Comparison of ENCODE assay signal across 21 cellular contexts in the genomic region with DNA sequence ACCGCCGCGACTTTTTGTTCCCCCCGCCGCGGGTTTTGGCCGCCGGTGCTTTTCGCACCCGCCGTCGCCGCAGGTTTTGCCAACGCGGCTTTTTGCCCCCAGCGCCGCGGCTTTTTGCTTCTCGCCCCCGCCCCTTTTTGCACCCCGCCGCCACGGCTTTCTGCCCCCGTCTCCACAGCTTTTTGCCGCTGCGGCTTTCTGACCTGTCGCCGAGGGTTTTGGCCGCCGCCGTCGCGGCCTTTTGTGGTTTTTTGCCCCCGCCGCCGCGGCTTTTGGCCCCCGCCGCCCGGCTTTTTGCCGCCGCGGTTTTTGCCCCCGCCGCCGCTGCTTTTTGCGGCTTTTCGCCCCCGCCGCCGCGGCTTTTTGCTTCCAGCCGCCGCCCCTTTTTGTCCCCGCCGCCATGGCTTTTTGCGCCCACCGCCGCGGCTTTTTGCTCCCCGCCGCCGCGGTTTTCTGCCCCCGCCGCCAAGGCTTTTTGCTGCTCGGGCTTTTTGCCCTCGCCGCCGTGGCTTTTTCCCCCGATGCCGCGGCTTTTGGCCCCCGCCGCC.
"Had no signal": no experiment of that assay in that cellular context is flagged by ENCODE, and none has a peak within 500 bp of the region (broad histone marks: within the 10 kb centered on the region; RNA-seq: fewer than 3 reads in every experiment).

No MANE protein-coding gene starts in this region.

- ATAC-seq: effector memory CD8-positive, alpha-beta T cell; gastroesophageal sphincter; left cardiac atrium; naive thymus-derived CD4-positive, alpha-beta T cell; stimulated activated naive B cell treated with anti-CD40 and anti-IgM and Interleukin-4, amounts not matched to agents 10 μg/mL and 1 μg/mL and 100 μg/mL, for 72 hours; stimulated activated naive CD8-positive, alpha-beta T cell treated with anti-CD3 and anti-CD28 coated beads, Interleukin-15, amount 100 ng/mL, for 72 hours had no signal

- H3K27ac ChIP-seq: epithelial cell of prostate, esophagus squamous epithelium, gastroesophageal sphincter, left ventricle myocardium inferior, sigmoid colon, skin epidermis, uterus had no signal

- H3K4me1 ChIP-seq: left ventricle myocardium inferior, sigmoid colon, uterus had no signal

- H3K4me3 ChIP-seq: lung, uterus had no signal

- H3K36me3 ChIP-seq: esophagus squamous epithelium, left ventricle myocardium inferior, sigmoid colon, uterus had no signal

- DNase-seq: effector memory CD8-positive, alpha-beta T cell; esophagus squamous epithelium; foreskin fibroblast; glutamatergic neuron; immature natural killer cell; left cardiac atrium; left ventricle myocardium inferior; mesendoderm; nephron progenitor cell; sigmoid colon; stimulated activated CD4-positive, alpha-beta T cell treated with anti-CD3 and anti-CD28 coated beads, Interleukin-2, amount 100 ng/mL, for 24 hours; stimulated activated CD4-positive, alpha-beta T cell treated with anti-CD3 and anti-CD28 coated beads, Interleukin-4, amount 100 ng/mL, for 4 hours; stimulated activated naive B cell treated with anti-CD40 and anti-IgM and Interleukin-4, amounts not matched to agents 10 μg/mL and 1 μg/mL and 100 μg/mL, for 72 hours; stimulated activated naive CD8-positive, alpha-beta T cell treated with anti-CD3 and anti-CD28 coated beads, Interleukin-15, amount 100 ng/mL, for 72 hours; trophoblast cell; uterus had no signal
